In genomic region chr12:19833775-19834501, GRCh38 we compare ENCODE assay signal across 10 cellular contexts.
A peak's percentile ranks its signal among the peaks of the same experiment; 100 is the strongest.
DNase-seq lines count a peak whose midpoint lies in the region; ATAC-seq, FAIRE-seq and TF ChIP-seq lines count a peak whose summit lies in the region.
"Had no signal": no experiment of that assay in that cellular context is flagged by ENCODE, and none has a peak within 500 bp of the region (broad histone marks: within the 10 kb centered on the region; RNA-seq: fewer than 3 reads in every experiment).

No MANE protein-coding gene starts in this region.

- H3K4me1 ChIP-seq in mesenchymal stem cell (ENCODE audit: control insufficient read depth, insufficient read depth, low read depth, low read length): no peaks in the 10 kb centered on the region
- H3K4me1 ChIP-seq: esophagus muscularis mucosa, HAP-1, right lobe of liver had no signal

- no peak overlapping the region for H4K8ac ChIP-seq in mesenchymal stem cell (ENCODE audit: low read length)

- H3K9ac ChIP-seq in mesenchymal stem cell (ENCODE audit: low read length): no peak overlapping the region

- no peak overlapping the region for H4K91ac ChIP-seq in mesenchymal stem cell (ENCODE audit: low read length)

- H3K27ac ChIP-seq in mesenchymal stem cell (ENCODE audit: low read length, poor library complexity, severe bottlenecking): no peak overlapping the region
- H3K27ac ChIP-seq: esophagus muscularis mucosa, right lobe of liver had no signal

- no peak overlapping the region for H3K4me2 ChIP-seq in mesenchymal stem cell (ENCODE audit: low read length, poor library complexity, severe bottlenecking)

- H3K14ac ChIP-seq in mesenchymal stem cell (ENCODE audit: low read length in 2 of 2): no peak overlapping the region

- no peaks in the 10 kb centered on the region for H3K27me3 ChIP-seq in mesenchymal stem cell (ENCODE audit: control insufficient read depth in 1 of 2, insufficient read depth in 1 of 2, low read length in 2 of 2)
- H3K27me3 ChIP-seq: esophagus muscularis mucosa, right lobe of liver had no signal

- no peak overlapping the region for H3K23ac ChIP-seq in mesenchymal stem cell (ENCODE audit: low read length in 2 of 2)

- H3K4ac ChIP-seq in mesenchymal stem cell (ENCODE audit: low read depth in 1 of 2, low read length in 2 of 2): no peak overlapping the region

- H2BK120ac ChIP-seq in mesenchymal stem cell (ENCODE audit: low read depth, low read length): no peak overlapping the region

- H2BK12ac ChIP-seq in mesenchymal stem cell (ENCODE audit: low read length in 2 of 2): no peak overlapping the region

- DNase-seq in ELR (ENCODE audit: low read depth) (peak; percentile 11), amniotic epithelial cell (ENCODE audit: low read depth) (peak; percentile 68), mesenchymal stem cell (peak; percentile 32), DMS153 (lab: John Stamatoyannopoulos, UW) (no peak), D721Med (ENCODE audit: insufficient read length, low spot score) (no peak)
- DNase-seq: right lobe of liver had no signal

- TF ChIP-seq CTCF in D721Med (IDR thresholded peaks at IDR 0.05; ENCODE audit: insufficient read depth, missing control alignments): no peak

- no peak overlapping the region for H2BK5ac ChIP-seq in mesenchymal stem cell (ENCODE audit: low read depth, low read length, poor library complexity, severe bottlenecking)

- no peaks in the 10 kb centered on the region for H3K36me3 ChIP-seq in mesenchymal stem cell (ENCODE audit: control insufficient read depth in 1 of 2, insufficient read depth in 2 of 2, low read depth in 1 of 2, low read length in 2 of 2)
- H3K36me3 ChIP-seq: esophagus muscularis mucosa, HAP-1, right lobe of liver had no signal

- peak; percentile 47 for ATAC-seq in HG02973 (IDR thresholded peaks at IDR 0.05; ENCODE audit: unreplicated experiment)
- no peak for ATAC-seq in HG03354 (IDR thresholded peaks at IDR 0.05; ENCODE audit: poor library complexity, severe bottlenecking, unreplicated experiment)
- ATAC-seq: right lobe of liver had no signal

- H2AFZ ChIP-seq in mesenchymal stem cell (ENCODE audit: low read depth, low read length): no peak overlapping the region

- no peak overlapping the region for H2AK5ac ChIP-seq in mesenchymal stem cell (ENCODE audit: low read length, severe bottlenecking)

- FAIRE-seq in D721Med (lab: Jason Lieb, UNC): no peak

- H2BK15ac ChIP-seq in mesenchymal stem cell (ENCODE audit: low read depth, poor library complexity, severe bottlenecking): no peak overlapping the region

- no peaks in the 10 kb centered on the region for H3K9me3 ChIP-seq in mesenchymal stem cell (ENCODE audit: control insufficient read depth, low read length)
- H3K9me3 ChIP-seq: esophagus muscularis mucosa, HAP-1, right lobe of liver had no signal

- peak overlapping the region in 1 of 2 experiments; percentile 11 for H3K18ac ChIP-seq in mesenchymal stem cell (ENCODE audit: low read depth in 1 of 2, low read length in 2 of 2)

- 20% methylated on average over 1 of the region's 2 CpGs for WGBS in mesenchymal stem cell

- no peaks in the 10 kb centered on the region for H3K79me1 ChIP-seq in mesenchymal stem cell (replicated peaks; ENCODE audit: low read length, poor library complexity, severe bottlenecking)

- no peak overlapping the region for H3K4me3 ChIP-seq in mesenchymal stem cell (ENCODE audit: insufficient read depth in 1 of 2, low read depth in 1 of 2, low read length in 2 of 2)
- H3K4me3 ChIP-seq: esophagus muscularis mucosa, HAP-1, right lobe of liver had no signal

Comparison
In these comparisons a context has a peak if more than half of its experiments do, and no peak if none do; other contexts are left out.
1. DNase-seq: peak in ELR (single experiment), amniotic epithelial cell (single experiment) and mesenchymal stem cell (single experiment); none in DMS153 (single experiment) and D721Med (single experiment).